In genomic region chr14:69808919-69809808, GRCh38 we compare ENCODE assay signal across 1 cellular context.
A peak's percentile ranks its signal among the peaks of the same experiment; 100 is the strongest.
TF ChIP-seq lines count a peak whose summit lies in the region.

No MANE protein-coding gene starts in this region.

TF ChIP-seq in HepG2, 621 proteins besides CTCF, POLR2A, EP300 and RAD21 (continued from another document and continues in another):
- TF ChIP-seq AKNA (CRISPR knock-in tag; IDR thresholded peaks at IDR 0.05; ENCODE audit: borderline replicate concordance), result no peak
- no peak; the same call in 1 of the 2 replicates for TF ChIP-seq YEATS2 (CRISPR knock-in tag; IDR thresholded peaks at IDR 0.05; ENCODE audit: borderline replicate concordance)
- no peak for TF ChIP-seq ARNTL (CRISPR knock-in tag; IDR thresholded peaks at IDR 0.05)
- no peak; the same call in 1 of the 2 replicates for TF ChIP-seq JUN (CRISPR knock-in tag; IDR thresholded peaks at IDR 0.05)
- TF ChIP-seq REL (CRISPR knock-in tag; conservative IDR thresholded peaks at IDR 0.05), result no peak
- TF ChIP-seq PREB (CRISPR knock-in tag; IDR thresholded peaks at IDR 0.05), result no peak
- TF ChIP-seq ELF1 (CRISPR knock-in tag; IDR thresholded peaks at IDR 0.05), result peak; percentile 36; the same call in 1 of the 2 replicates
- no peak for TF ChIP-seq ZNF713 (CRISPR knock-in tag; IDR thresholded peaks at IDR 0.05)
- no peak for TF ChIP-seq ZSCAN31 (CRISPR knock-in tag; IDR thresholded peaks at IDR 0.05; ENCODE audit: low read depth)
- TF ChIP-seq TCF12 (IDR thresholded peaks at IDR 0.05), result no peak
- TF ChIP-seq TCF12 (CRISPR knock-in tag; IDR thresholded peaks at IDR 0.05), result peak; percentile 58; the same call in 1 of the 2 replicates
- no peak for TF ChIP-seq ZBTB2 (CRISPR knock-in tag; IDR thresholded peaks at IDR 0.05; ENCODE audit: low read depth)
- peak; percentile 90 for TF ChIP-seq NCOA2 (CRISPR knock-in tag; IDR thresholded peaks at IDR 0.05)
- peak; percentile 88 for TF ChIP-seq YEATS4 (CRISPR knock-in tag; IDR thresholded peaks at IDR 0.05; ENCODE audit: borderline replicate concordance)
- TF ChIP-seq ZNF644 (CRISPR knock-in tag; IDR thresholded peaks at IDR 0.05; ENCODE audit: low read depth), result peak; percentile 92
- no peak for TF ChIP-seq SRSF9 (IDR thresholded peaks at IDR 0.05; ENCODE audit: borderline replicate concordance, insufficient read depth, low read depth, low read length, poor library complexity, severe bottlenecking)
- TF ChIP-seq SIN3B (IDR thresholded peaks at IDR 0.05; ENCODE audit: low read length), result no peak
- no peak for TF ChIP-seq GABPA (IDR thresholded peaks at IDR 0.05; ENCODE audit: low read depth, low read length)
- TF ChIP-seq GABPA (CRISPR knock-in tag; IDR thresholded peaks at IDR 0.05; ENCODE audit: low read depth), result peak; percentile 62
- TF ChIP-seq CEBPB (IDR thresholded peaks at IDR 0.05; ENCODE audit: borderline replicate concordance, low read depth, low read length), result peak; percentile 35; the same call in 1 of the 2 replicates
- 0 out of 2 replicates have a peak, but pooled peaks have one; percentile 9 for TF ChIP-seq HMG20B (CRISPR knock-in tag; conservative IDR thresholded peaks at IDR 0.05)
- TF ChIP-seq ATAD3A (CRISPR knock-in tag; IDR thresholded peaks at IDR 0.05), result no peak
- TF ChIP-seq NCOR1 (IDR thresholded peaks at IDR 0.05; ENCODE audit: borderline replicate concordance, low read length), result peak; percentile 97
- no peak for TF ChIP-seq ZMAT5 (CRISPR knock-in tag; IDR thresholded peaks at IDR 0.05; ENCODE audit: borderline replicate concordance, low read depth)
- TF ChIP-seq ZNF138 (CRISPR knock-in tag; IDR thresholded peaks at IDR 0.05; ENCODE audit: low read depth), result no peak
- peak; percentile 92 for TF ChIP-seq HOXA3 (CRISPR knock-in tag; IDR thresholded peaks at IDR 0.05)
- TF ChIP-seq ELF4 (CRISPR knock-in tag; IDR thresholded peaks at IDR 0.05; ENCODE audit: borderline replicate concordance), result no peak
- TF ChIP-seq CBFB (CRISPR knock-in tag; IDR thresholded peaks at IDR 0.05), result no peak
- no peak for TF ChIP-seq SNAI1 (CRISPR knock-in tag; IDR thresholded peaks at IDR 0.05; ENCODE audit: borderline replicate concordance)
- no peak for TF ChIP-seq TBL1XR1 (IDR thresholded peaks at IDR 0.05; ENCODE audit: borderline replicate concordance, low read length, partially characterized antibody)
- TF ChIP-seq NFAT5 (CRISPR knock-in tag; IDR thresholded peaks at IDR 0.05), result no peak
- no peak for TF ChIP-seq HOXA9 (CRISPR knock-in tag; IDR thresholded peaks at IDR 0.05; ENCODE audit: borderline replicate concordance)
- TF ChIP-seq GZF1 (CRISPR knock-in tag; IDR thresholded peaks at IDR 0.05), result no peak
- TF ChIP-seq POLR2G (IDR thresholded peaks at IDR 0.05; ENCODE audit: low read depth, low read length), result peak; percentile 55
- no peak for TF ChIP-seq ZBTB42 (CRISPR knock-in tag; IDR thresholded peaks at IDR 0.05)
- peak; percentile 84 for TF ChIP-seq ERF (CRISPR knock-in tag; IDR thresholded peaks at IDR 0.05)
- TF ChIP-seq ZHX1 (CRISPR knock-in tag; IDR thresholded peaks at IDR 0.05; ENCODE audit: low read depth), result peak; percentile 57; the same call in 1 of the 2 replicates
- peak; percentile 47; the same call in 1 of the 2 replicates for TF ChIP-seq ZNF614 (CRISPR knock-in tag; IDR thresholded peaks at IDR 0.05; ENCODE audit: borderline replicate concordance)
- peak; percentile 84; the same call in 1 of the 2 replicates for TF ChIP-seq ESRRA (CRISPR knock-in tag; IDR thresholded peaks at IDR 0.05; ENCODE audit: low read depth)
- TF ChIP-seq MIXL1 (CRISPR knock-in tag; IDR thresholded peaks at IDR 0.05), result peak; percentile 30; the same call in 1 of the 2 replicates
- no peak for TF ChIP-seq ZNF780A (CRISPR knock-in tag; IDR thresholded peaks at IDR 0.05)
- TF ChIP-seq MYPOP (CRISPR knock-in tag; IDR thresholded peaks at IDR 0.05), result peak; percentile 61; the same call in 1 of the 2 replicates
- TF ChIP-seq FOXO1 (CRISPR knock-in tag; IDR thresholded peaks at IDR 0.05), result peak; percentile 95
- TF ChIP-seq TAF15 (IDR thresholded peaks at IDR 0.05; ENCODE audit: low read depth, low read length, poor library complexity, severe bottlenecking), result no peak
- TF ChIP-seq ZNF850 (CRISPR knock-in tag; conservative IDR thresholded peaks at IDR 0.05), result no peak
